In genomic region chrX:3712080-3712869, GRCh38 we compare ENCODE assay signal across 8 cellular contexts. TPM values are rescaled to one million over a fixed set of nuclear protein-coding genes. Genes with fewer than 3 reads are reported as not detected.
DNase-seq lines count a peak whose midpoint lies in the region; ATAC-seq, FAIRE-seq and TF ChIP-seq lines count a peak whose summit lies in the region.

No MANE protein-coding gene starts in this region.

- H3K27ac Mint-ChIP-seq in activated CD8-positive, alpha-beta T cell treated with anti-CD3 and anti-CD28 coated beads for 36 hours, result peak overlapping the region; percentile 89

- no peaks in the 10 kb centered on the region for H4K20me1 ChIP-seq in HepG2 (ENCODE audit: insufficient read depth, low read length)

- DNase-seq in HepG2 (ENCODE audit: low spot score), result no peak
- DNase-seq in activated CD8-positive, alpha-beta T cell treated with anti-CD3 and anti-CD28 coated beads for 36 hours, result peak; percentile 30
- DNase-seq in fibroblast of pulmonary artery (ENCODE audit: low read depth), result peak; percentile 37
- DNase-seq in trophoblast cell, result peak in 1 of 2 donors; percentile 5
- no peak for DNase-seq in GM13976 (ENCODE audit: low spot score)

- H3K18ac ChIP-seq in trophoblast cell (ENCODE audit: low read length), result peak overlapping the region; percentile 64

- H4K12ac ChIP-seq in trophoblast cell (ENCODE audit: low read depth, low read length), result peak overlapping the region; percentile 75

- H3K79me2 ChIP-seq in HepG2 (ENCODE audit: insufficient read depth, low read length), result no peaks in the 10 kb centered on the region
- peaks cover 15% of the 10 kb centered on the region for H3K79me2 ChIP-seq in trophoblast cell (ENCODE audit: control insufficient read depth, insufficient read depth, low read length, poor library complexity)

- peak overlapping the region; percentile 88 for H4K8ac ChIP-seq in trophoblast cell (ENCODE audit: low read depth, low read length)

- H3K9ac ChIP-seq in liver (ENCODE audit: low read depth in 1 of 2, low read length in 2 of 2) (peak overlapping the region in 1 of 2 donors; percentile 8), HepG2 (ENCODE audit: insufficient read depth, low read depth, low read length) (no peak overlapping the region), trophoblast cell (ENCODE audit: low read length) (no peak overlapping the region)

- H3K4me3 Mint-ChIP-seq in activated CD8-positive, alpha-beta T cell treated with anti-CD3 and anti-CD28 coated beads for 36 hours, result peak overlapping the region; percentile 86

- POLR2A ChIA-PET in HepG2 (lab: Yijun Ruan, JAX), result no interaction called here
- POLR2A ChIA-PET in activated CD8-positive, alpha-beta T cell treated with anti-CD3 and anti-CD28 coated beads for 36 hours (lab: Charles Lee), result interaction anchor here (1.0 kb wide), 1 partner anchor 17 kb away, joined by 3 read pairs; no protein-coding TSS in a partner anchor

- WGBS in liver, result 10% methylated on average over 38 of the region's 38 CpGs
- WGBS in HepG2 (ENCODE audit: low lambda C conversion rate), result 81% methylated on average over 11 of the region's 38 CpGs
- no CpG with 5 or more reads among the region's 38 CpGs for WGBS in trophoblast cell (ENCODE audit: extremely low coverage, insufficient coverage, insufficient read length)

- no peaks in the 10 kb centered on the region for H3K9me3 Mint-ChIP-seq in activated CD8-positive, alpha-beta T cell treated with anti-CD3 and anti-CD28 coated beads for 36 hours

- ATAC-seq in HepG2 (no peak), HG03196 (IDR thresholded peaks at IDR 0.05; ENCODE audit: unreplicated experiment) (peak; percentile 11), HG03108 (IDR thresholded peaks at IDR 0.05; ENCODE audit: unreplicated experiment) (no peak)
- no peak for ATAC-seq in activated CD8-positive, alpha-beta T cell treated with anti-CD3 and anti-CD28 coated beads for 36 hours

- no peak overlapping the region for H2BK5ac ChIP-seq in trophoblast cell (ENCODE audit: low read depth, low read length, poor library complexity)

- no peak overlapping the region for H3K23ac ChIP-seq in trophoblast cell (ENCODE audit: low read length)

- H3K27ac ChIP-seq in liver (ENCODE audit: low read depth in 1 of 2, low read length in 2 of 2) (peak overlapping the region; percentile 5 to 46), HepG2 (ENCODE audit: extremely low read length, insufficient read depth, low read length) (no peak overlapping the region), trophoblast cell (ENCODE audit: low read depth, low read length) (no peak overlapping the region)

- no peak overlapping the region for H2BK12ac ChIP-seq in trophoblast cell (ENCODE audit: low read length)

- peaks cover 13% of the 10 kb centered on the region for H3K79me1 ChIP-seq in trophoblast cell (ENCODE audit: low read length)

- TF ChIP-seq CTCF in liver (IDR thresholded peaks at IDR 0.05; ENCODE audit: low read depth, low read length, missing input control), result no peak
- TF ChIP-seq CTCF in HepG2 (CRISPR knock-in tag; IDR thresholded peaks at IDR 0.05), result no peak
- no peak for TF ChIP-seq CTCF in activated CD8-positive, alpha-beta T cell treated with anti-CD3 and anti-CD28 coated beads for 36 hours (IDR thresholded peaks at IDR 0.05)
- TF ChIP-seq CTCF in fibroblast of pulmonary artery (IDR thresholded peaks at IDR 0.05; ENCODE audit: low read length, missing control alignments), result no peak
- no peak for TF ChIP-seq CTCF in GM13976 (IDR thresholded peaks at IDR 0.05; ENCODE audit: borderline replicate concordance, control extremely low read depth, extremely low read depth, insufficient read depth, missing control alignments)

- H2AK5ac ChIP-seq in trophoblast cell (ENCODE audit: low read length), result peak overlapping the region; percentile 74

- H3K36me3 ChIP-seq in liver (ENCODE audit: control insufficient read depth in 4 of 4, insufficient read depth in 3 of 4, low read depth in 1 of 4, low read length in 3 of 4) (no peaks in the 10 kb centered on the region), HepG2 (replicated peaks in 1 of 2; ENCODE audit: control insufficient read depth in 1 of 2, insufficient read depth in 2 of 2, low read length in 2 of 2) (no peaks in the 10 kb centered on the region), trophoblast cell (ENCODE audit: control insufficient read depth in 1 of 2, insufficient read depth in 2 of 2, low read length in 2 of 2) (no peaks in the 10 kb centered on the region)

- H2AFZ ChIP-seq in HepG2 (ENCODE audit: low read length), result no peak overlapping the region
- peak overlapping the region; percentile 54 for H2AFZ ChIP-seq in trophoblast cell (ENCODE audit: insufficient read depth, low read length, poor library complexity)

- H4K91ac ChIP-seq in trophoblast cell (ENCODE audit: low read depth, low read length), result peak overlapping the region; percentile 61

- no TSS peak for BruUV-seq in HepG2 (replicated peaks; lab: Mats Ljungman, UMichigan)

- H3K14ac ChIP-seq in trophoblast cell (ENCODE audit: low read length), result peak overlapping the region; percentile 77

- no peak for TF ChIP-seq POLR2A in HepG2 (IDR thresholded peaks at IDR 0.05; ENCODE audit: insufficient read depth in 1 of 2, low read depth in 2 of 2, low read length in 2 of 2)

- in situ Hi-C loops in HepG2 (cut with HindIII; ENCODE audit: extremely low pct_ligation_motif_present, low pct_unique_long_range_greater_than_20kb), result no loop called here
- in situ Hi-C loops in GM13976 (cut with MboI; ENCODE audit: low sequenced_read_pairs, unreplicated experiment), result no loop called here

- no peak for TF ChIP-seq EP300 in HepG2 (IDR thresholded peaks at IDR 0.05; ENCODE audit: low read depth in 2 of 2, low read length in 2 of 2)
- no peak for TF ChIP-seq EP300 in HepG2 (CRISPR knock-in tag; IDR thresholded peaks at IDR 0.05; ENCODE audit: borderline replicate concordance)

- H3K4me1 ChIP-seq in liver (ENCODE audit: control insufficient read depth in 4 of 4, insufficient read depth in 4 of 4, low read length in 3 of 4) (peaks cover 0 to 8% (median 0%) of the 10 kb centered on the region in 4 donors), HepG2 (ENCODE audit: insufficient read depth, low read length) (no peaks in the 10 kb centered on the region), trophoblast cell (ENCODE audit: control insufficient read depth in 1 of 2, insufficient read depth in 2 of 2, low read length in 2 of 2) (peaks cover 2 to 8% of the 10 kb centered on the region in 2 experiments)

- intact Hi-C loops in HepG2 (cut with micrococcal nuclease; ENCODE audit: unreplicated experiment), result no loop called here
- intact Hi-C loops in activated CD8-positive, alpha-beta T cell treated with anti-CD3 and anti-CD28 coated beads for 36 hours (cut with micrococcal nuclease), result no loop called here

- peak overlapping the region; percentile 81 for H3K4ac ChIP-seq in trophoblast cell (ENCODE audit: low read depth, low read length)

- H3K4me2 ChIP-seq in HepG2 (ENCODE audit: low read depth, low read length) (no peak overlapping the region), trophoblast cell (ENCODE audit: low read length) (peak overlapping the region; percentile 51)

- H3K9me3 ChIP-seq in liver (ENCODE audit: control insufficient read depth in 4 of 4, low read length in 3 of 4) (no peaks in the 10 kb centered on the region), HepG2 (ENCODE audit: low read length) (no peaks in the 10 kb centered on the region), trophoblast cell (ENCODE audit: insufficient read depth, low read depth, low read length) (no peaks in the 10 kb centered on the region)

- no peaks in the 10 kb centered on the region for H3K27me3 ChIP-seq in liver (ENCODE audit: control insufficient read depth in 4 of 4, insufficient read depth in 4 of 4, low read length in 3 of 4)
- no peaks in the 10 kb centered on the region for H3K27me3 ChIP-seq in HepG2 (ENCODE audit: control insufficient read depth in 1 of 2, insufficient read depth in 2 of 2, low read length in 2 of 2)
- no peaks in the 10 kb centered on the region for H3K27me3 ChIP-seq in trophoblast cell (ENCODE audit: insufficient read depth, low read length)

- H3K27me3 Mint-ChIP-seq in activated CD8-positive, alpha-beta T cell treated with anti-CD3 and anti-CD28 coated beads for 36 hours, result no peaks in the 10 kb centered on the region

- peak overlapping the region; percentile 46 for H2BK120ac ChIP-seq in trophoblast cell (ENCODE audit: insufficient read depth, low read length, poor library complexity)

- no peak for FAIRE-seq in HepG2 (lab: Jason Lieb, UNC)

- TF ChIP-seq RAD21 in liver (IDR thresholded peaks at IDR 0.05), result no peak
- TF ChIP-seq RAD21 in HepG2 (CRISPR knock-in tag; IDR thresholded peaks at IDR 0.05), result no peak

- peaks cover 16% of the 10 kb centered on the region for H3K36me3 Mint-ChIP-seq in activated CD8-positive, alpha-beta T cell treated with anti-CD3 and anti-CD28 coated beads for 36 hours (ENCODE audit: low read depth)

- CTCF ChIA-PET in HepG2 (lab: Yijun Ruan, JAX; ENCODE audit: low intra/inter-chr PET ratio, low total read pairs), result no interaction called here
- CTCF ChIA-PET in activated CD8-positive, alpha-beta T cell treated with anti-CD3 and anti-CD28 coated beads for 36 hours (lab: Charles Lee), result no interaction called here

- H3K4me3 ChIP-seq in liver (ENCODE audit: low read depth in 1 of 3, low read length in 3 of 3) (peak overlapping the region in 2 of 3 donors; percentile 46 to 69), HepG2 (replicated peaks in 1 of 3; ENCODE audit: insufficient read depth in 1 of 3, low read depth in 2 of 3, low read length in 3 of 3) (no peak overlapping the region), fibroblast of pulmonary artery (replicated peaks; ENCODE audit: low read depth, low read length) (peak overlapping the region; percentile 61), trophoblast cell (ENCODE audit: low read depth, low read length) (peak overlapping the region; percentile 80)

- H3K4me1 Mint-ChIP-seq in activated CD8-positive, alpha-beta T cell treated with anti-CD3 and anti-CD28 coated beads for 36 hours (ENCODE audit: low read depth), result peaks cover 32% of the 10 kb centered on the region

RNA-seq across cellular contexts. Expression of gene PRKX, which starts 1.2 kb away (rescaled TPM):
- total RNA-seq in liver, result 1 to 10 TPM; 2.6 to 4.0 TPM
- under 1 TPM; 0.63 to 0.87 TPM for polyA plus RNA-seq in liver
- 0.15 and 0.22 TPM in 2 replicates for total RNA-seq in HepG2 (2016; rRNA removed; fragmentation: Illumina TruSeq; extraction: Trizol)
- not detected in 2 replicates for total RNA-seq in HepG2 (2016; cell fraction: cytosol; rRNA removed; fragmentation: Illumina TruSeq; extraction: Trizol; ENCODE audit: low read depth)
- total RNA-seq in HepG2 (2016; cell fraction: insoluble cytoplasmic fraction; rRNA removed; fragmentation: Illumina TruSeq; extraction: Trizol), result 0.17 TPM in 1 of 2 replicates, not detected in the other
- not detected in 2 replicates for total RNA-seq in HepG2 (2016; cell fraction: membrane; rRNA removed; fragmentation: Illumina TruSeq; extraction: Trizol)
- not detected in 2 replicates for total RNA-seq in HepG2 (2016; cell fraction: nucleus; rRNA removed; fragmentation: Illumina TruSeq; extraction: Trizol)
- 0.01 and 0.08 TPM in 2 replicates for polyA plus RNA-seq in HepG2 (2011; rRNA removed)
- polyA plus RNA-seq in HepG2 (2011; cell fraction: cytosol; rRNA removed), result 0.03 and 0.09 TPM in 2 replicates
- polyA plus RNA-seq in HepG2 (2011; cell fraction: nucleus; rRNA removed), result 0.03 and 0.19 TPM in 2 replicates
- 0.03 and 0.11 TPM in 2 replicates for polyA plus RNA-seq in HepG2 (2012)
- not detected in 2 replicates for polyA plus RNA-seq in HepG2 (2016; cell fraction: cytosol; fragmentation: Illumina TruSeq; extraction: Trizol; ENCODE audit: low read depth)
- 0.41 TPM in 1 of 2 replicates, not detected in the other for polyA plus RNA-seq in HepG2 (2016; cell fraction: insoluble cytoplasmic fraction; fragmentation: Illumina TruSeq; extraction: Trizol; ENCODE audit: low read depth)
- 0.19 TPM in 1 of 2 replicates, not detected in the other for polyA plus RNA-seq in HepG2 (2016; cell fraction: membrane; fragmentation: Illumina TruSeq; extraction: Trizol; ENCODE audit: low read depth)
- 0.57 and 0.68 TPM in 2 replicates for polyA plus RNA-seq in HepG2 (2016; cell fraction: nucleus; fragmentation: Illumina TruSeq; extraction: Trizol; ENCODE audit: insufficient read depth, low read depth)
- polyA minus RNA-seq in HepG2 (2011; rRNA and poly(A)+ RNA removed; ENCODE audit: low replicate concordance), result 0.02 and 14.2 TPM in 2 replicates
- polyA minus RNA-seq in HepG2 (2011; cell fraction: cytosol; rRNA and poly(A)+ RNA removed), result 0.26 TPM in 1 of 2 replicates, not detected in the other
- 0.12 TPM in 1 of 2 replicates, not detected in the other for polyA minus RNA-seq in HepG2 (2011; cell fraction: nucleus; rRNA and poly(A)+ RNA removed)
- 10 to 100 TPM; 54.4 to 59.9 TPM for total RNA-seq in activated CD8-positive, alpha-beta T cell treated with anti-CD3 and anti-CD28 coated beads for 36 hours
- 12.6 and 13.3 TPM in 2 replicates for polyA plus RNA-seq in trophoblast cell (2013)

Comparison
In these comparisons a context has a peak if more than half of its experiments do, and no peak if none do; other contexts are left out.
1. H3K27ac ChIP-seq: peak in liver (2 of 2); none in HepG2 (single experiment) and trophoblast cell (single experiment).
2. H3K4me3 ChIP-seq: peak in liver (2 of 3), fibroblast of pulmonary artery (single experiment) and trophoblast cell (single experiment); none in HepG2 (0 of 3).
3. DNase-seq: peak in activated CD8-positive, alpha-beta T cell treated with anti-CD3 and anti-CD28 coated beads for 36 hours (single experiment) and fibroblast of pulmonary artery (single experiment); none in HepG2 (single experiment) and GM13976 (single experiment).
4. RNA of gene PRKX, which starts 1.2 kb away (total RNA-seq): 54.4 to 59.9 TPM in activated CD8-positive, alpha-beta T cell treated with anti-CD3 and anti-CD28 coated beads for 36 hours; 2.6 to 4.0 TPM in liver and 0.15 to 0.22 TPM in HepG2; every median in the first group is over 10 times any median in the second.